In genomic region chr19:8209965-8210659, GRCh38 we compare ENCODE assay signal across 1 cellular context.
TF ChIP-seq lines count a peak whose summit lies in the region.

No MANE protein-coding gene starts in this region.

TF ChIP-seq in GM23338, 12 proteins besides CTCF, POLR2A, EP300 and RAD21 (continued from another document):
- TF ChIP-seq ZNF462 (CRISPR knock-in tag; IDR thresholded peaks at IDR 0.05) (no peak), POLR2AphosphoS5 (IDR thresholded peaks at IDR 0.05; ENCODE audit: low read depth) (no peak), EZH2phosphoT487 (IDR thresholded peaks at IDR 0.05; ENCODE audit: unreplicated experiment) (no peak), ZNF114 (CRISPR knock-in tag; IDR thresholded peaks at IDR 0.05) (no peak), ZNF331 (CRISPR knock-in tag; IDR thresholded peaks at IDR 0.05; ENCODE audit: low read depth) (no peak)
